Comparison of ENCODE assay signal across 8 cellular contexts in genomic region chr4:184474261-184475095, GRCh38. TPM values are rescaled to one million over a fixed set of nuclear protein-coding genes. Genes with fewer than 3 reads are reported as not detected.
DNase-seq lines count a peak whose midpoint lies in the region; ATAC-seq and TF ChIP-seq lines count a peak whose summit lies in the region.

Gene IRF2, minus strand, starts transcription at chr4:184474550. Its CDS starts 45,486 bp downstream, at chr4:184429064.

- TF ChIP-seq CTCF in prostate gland (IDR thresholded peaks at IDR 0.05): peak in 2 of 4 experiments; percentile 48 to 63

- H3K4me3 ChIP-seq in prostate gland: peak within 1 kb of the TSS; percentile 69 to 96

- peak; percentile 90 for TF ChIP-seq POLR2A in prostate gland (IDR thresholded peaks at IDR 0.05)

- H3K4me1 ChIP-seq in prostate gland (replicated peaks): no peaks in the 10 kb centered on the region

- no peaks in the 10 kb centered on the region for H3K36me3 ChIP-seq in prostate gland

- no peaks in the 10 kb centered on the region for H3K9me3 ChIP-seq in prostate gland

- WGBS in prostate gland: under 1% methylated on average over 64 of the region's 66 CpGs

- peak; percentile 68 for ATAC-seq in GM18498 (IDR thresholded peaks at IDR 0.05; ENCODE audit: unreplicated experiment)
- ATAC-seq in HG02938 (IDR thresholded peaks at IDR 0.05; ENCODE audit: unreplicated experiment): peak; percentile 50
- ATAC-seq in left ventricle myocardium superior: peak; percentile 91

- intact Hi-C loops in left ventricle myocardium superior (cut with micrococcal nuclease) (loop anchor here (2.0 kb wide), 1 partner anchor 62 kb away; no protein-coding TSS in a partner anchor), prostate gland (cut with DNase I) (loop anchor here (1.0 to 10.0 kb wide), 6 partner anchors 63 to 207 kb away; partner anchors contain the start of genes CASP3 and PRIMPOL)

- H3K27me3 ChIP-seq in prostate gland (replicated peaks; ENCODE audit: insufficient read depth): no peaks in the 10 kb centered on the region

- DNase-seq in NCI-H1694 treated with DMSO at 0.1 percent for 48 hours (lab: John Stamatoyannopoulos, UW) (peak; percentile 76), T-helper 2 cell (peak; percentile 88 to 100 (median 95)), left ventricle myocardium superior (peak; percentile 98), prostate gland (ENCODE audit: low spot score) (peak; percentile 98), ureter (ENCODE audit: low spot score) (peak; percentile 98)

- H3K27ac ChIP-seq in angular gyrus (ENCODE audit: low read depth, low read length) (peak within 1 kb of the TSS; percentile 98), prostate gland (peak within 1 kb of the TSS; percentile 95 to 100)

RNA-seq across cellular contexts. Expression of gene IRF2, which starts in this region (rescaled TPM):
- total RNA-seq in left ventricle myocardium superior: 33.0 TPM
- 10 to 100 TPM; 40.7 to 49.9 TPM for total RNA-seq in prostate gland
- 74.9 TPM for total RNA-seq in ureter

Comparison
In these comparisons a context has a peak if more than half of its experiments do, and no peak if none do; other contexts are left out.
1. Peak in every context shown above with its lines: DNase-seq, ATAC-seq, H3K4me3 ChIP-seq and H3K27ac ChIP-seq.